ENCODE assay signal across 8 cellular contexts in the genomic region with DNA sequence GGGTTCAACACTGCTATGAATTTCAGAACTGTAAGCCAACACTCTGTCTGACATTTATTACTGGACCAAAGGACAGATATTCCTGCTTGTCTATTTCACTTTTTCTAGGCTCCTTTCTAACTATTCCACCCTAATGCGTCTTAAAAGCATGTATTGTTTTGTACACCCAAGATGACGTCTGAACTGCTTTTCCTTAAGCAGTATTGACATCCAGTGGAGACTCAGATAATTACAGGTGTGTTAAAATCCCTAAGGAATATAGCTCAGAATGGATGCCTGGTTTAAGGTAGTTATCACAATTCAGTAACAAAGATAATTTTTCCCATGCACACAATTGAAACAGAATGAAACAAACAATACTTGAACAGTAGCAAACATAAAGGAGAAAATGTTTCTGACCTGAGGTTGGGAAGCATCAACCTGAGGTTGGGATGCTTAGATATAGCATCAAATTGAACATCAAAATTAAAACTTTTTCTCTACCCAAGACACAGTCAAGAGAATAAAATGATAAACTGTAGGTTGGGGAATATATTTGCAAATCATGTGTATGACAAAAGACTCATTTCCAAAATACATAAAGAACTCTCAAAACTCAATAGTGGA.
DNase-seq lines count a peak whose midpoint lies in the region; ATAC-seq and TF ChIP-seq lines count a peak whose summit lies in the region.

No MANE protein-coding gene starts in this region.

- BruUV-seq in Panc1 (replicated peaks; lab: Mats Ljungman, UMichigan): no TSS peak

- H3K27me3 ChIP-seq in Panc1 (ENCODE audit: control insufficient read depth, insufficient read depth, low read length): no peaks in the 10 kb centered on the region
- no peaks in the 10 kb centered on the region for H3K27me3 ChIP-seq in skeletal muscle satellite cell (ENCODE audit: control insufficient read depth, insufficient read depth, low read length)
- no peaks in the 10 kb centered on the region for H3K27me3 ChIP-seq in H7 (ENCODE audit: control insufficient read depth, insufficient read depth, low read length)

- no peak overlapping the region for H3K4me3 ChIP-seq in Panc1 (ENCODE audit: low read depth in 2 of 2, low read length in 2 of 2)
- H3K4me3 ChIP-seq in skeletal muscle satellite cell (ENCODE audit: low read length): peak overlapping the region; percentile 35
- no peak overlapping the region for H3K4me3 ChIP-seq in H7 (ENCODE audit: insufficient read depth, low read depth, low read length)

- CTCF ChIA-PET in HEK293T (lab: Yijun Ruan, JAX) (interaction anchor here (0.6 to 1.0 kb wide), 5 partner anchors 17 to 1142 kb away, joined by 3 to 4 read pairs (median 4); no protein-coding TSS in a partner anchor), Panc1 (lab: Charles Lee) (interaction anchor here (0.8 kb wide), 1 partner anchor 19 kb away, joined by 3 read pairs; no protein-coding TSS in a partner anchor)

- H3K4me3 Mint-ChIP-seq in naive thymus-derived CD8-positive, alpha-beta T cell: no peak overlapping the region

- H3K4me1 ChIP-seq in Panc1 (ENCODE audit: control insufficient read depth, insufficient read depth, low read length) (no peaks in the 10 kb centered on the region), skeletal muscle satellite cell (ENCODE audit: control insufficient read depth, insufficient read depth, low read length) (peaks cover 18% of the 10 kb centered on the region)

- no peak overlapping the region for H3K27ac ChIP-seq in Panc1 (ENCODE audit: low read length)

- H3K36me3 Mint-ChIP-seq in naive thymus-derived CD8-positive, alpha-beta T cell: no peaks in the 10 kb centered on the region

- peak overlapping the region; percentile 69 for H3K4me2 ChIP-seq in skeletal muscle satellite cell (ENCODE audit: low read length)

- POLR2A ChIA-PET in HEK293T (lab: Yijun Ruan, JAX): no interaction called here
- POLR2A ChIA-PET in Panc1 (lab: Charles Lee): no interaction called here
- POLR2A ChIA-PET in naive thymus-derived CD8-positive, alpha-beta T cell (lab: Charles Lee): no interaction called here

- H3K9me3 ChIP-seq in Panc1 (ENCODE audit: control insufficient read depth, insufficient read depth, low read depth, low read length): no peaks in the 10 kb centered on the region; the same call in 1 of the 2 replicates
- no peaks in the 10 kb centered on the region for H3K9me3 ChIP-seq in skeletal muscle satellite cell (replicated peaks; ENCODE audit: low read length)

- no peaks in the 10 kb centered on the region for H3K4me1 Mint-ChIP-seq in naive thymus-derived CD8-positive, alpha-beta T cell

- peak; percentile 18 for DNase-seq in HEK293T (ENCODE audit: extremely low spot score)
- no peak for DNase-seq in Panc1 (ENCODE audit: low read depth, low spot score)
- peak; percentile 27 for DNase-seq in foreskin melanocyte
- no peak for DNase-seq in activated CD8-positive, alpha-beta memory T cell treated with anti-CD3 and anti-CD28 coated beads, Interleukin-2, amount 50 U/mL, for 48 hours
- DNase-seq in H7: no peak
- no peak for DNase-seq in naive thymus-derived CD8-positive, alpha-beta T cell

- H3K27ac Mint-ChIP-seq in naive thymus-derived CD8-positive, alpha-beta T cell: no peak overlapping the region

- intact Hi-C loops in Panc1 (cut with micrococcal nuclease; ENCODE audit: unreplicated experiment): loop anchor here (2.0 to 5.0 kb wide), 2 partner anchors 281 to 422 kb away; no protein-coding TSS in a partner anchor

- H3K27me3 Mint-ChIP-seq in naive thymus-derived CD8-positive, alpha-beta T cell: peaks cover 0 to 5% (median 0%) of the 10 kb centered on the region in 5 donors

- H3K36me3 ChIP-seq in Panc1 (ENCODE audit: control insufficient read depth, insufficient read depth, low read length) (no peaks in the 10 kb centered on the region), skeletal muscle satellite cell (ENCODE audit: insufficient read depth, low read length) (no peaks in the 10 kb centered on the region), H7 (replicated peaks; ENCODE audit: control insufficient read depth, insufficient read depth, low read length) (no peaks in the 10 kb centered on the region)

- peak overlapping the region; percentile 36 for H3K9ac ChIP-seq in skeletal muscle satellite cell (ENCODE audit: low read depth, low read length)

- peaks cover 0 to 10% (median 0%) of the 10 kb centered on the region in 9 donors for H3K9me3 Mint-ChIP-seq in naive thymus-derived CD8-positive, alpha-beta T cell

- peak; percentile 45; the same call in 1 of the 2 replicates for TF ChIP-seq CTCF in Panc1 (IDR thresholded peaks at IDR 0.05)

- in situ Hi-C loops in Panc1 (cut with HindIII; ENCODE audit: low pct_unique_long_range_greater_than_20kb, low sequenced_read_pairs): no loop called here

- no peak for ATAC-seq in Panc1
- ATAC-seq in GM21825 (IDR thresholded peaks at IDR 0.05; ENCODE audit: unreplicated experiment): no peak
- ATAC-seq in naive thymus-derived CD8-positive, alpha-beta T cell: no peak

TF ChIP-seq in HEK293T, 16 proteins besides CTCF, POLR2A, EP300 and RAD21:
- TF ChIP-seq HDGF (IDR thresholded peaks at IDR 0.05; ENCODE audit: borderline replicate concordance): no peak
- no peak for TF ChIP-seq ZNF384 (IDR thresholded peaks at IDR 0.05)
- TF ChIP-seq LEF1 (IDR thresholded peaks at IDR 0.05; ENCODE audit: borderline replicate concordance): no peak
- TF ChIP-seq SUZ12 (IDR thresholded peaks at IDR 0.05): no peak
- TF ChIP-seq CTBP1 (IDR thresholded peaks at IDR 0.05; ENCODE audit: borderline replicate concordance): no peak
- no peak for TF ChIP-seq L3MBTL2 (conservative IDR thresholded peaks at IDR 0.05)
- TF ChIP-seq, protein P1, sequence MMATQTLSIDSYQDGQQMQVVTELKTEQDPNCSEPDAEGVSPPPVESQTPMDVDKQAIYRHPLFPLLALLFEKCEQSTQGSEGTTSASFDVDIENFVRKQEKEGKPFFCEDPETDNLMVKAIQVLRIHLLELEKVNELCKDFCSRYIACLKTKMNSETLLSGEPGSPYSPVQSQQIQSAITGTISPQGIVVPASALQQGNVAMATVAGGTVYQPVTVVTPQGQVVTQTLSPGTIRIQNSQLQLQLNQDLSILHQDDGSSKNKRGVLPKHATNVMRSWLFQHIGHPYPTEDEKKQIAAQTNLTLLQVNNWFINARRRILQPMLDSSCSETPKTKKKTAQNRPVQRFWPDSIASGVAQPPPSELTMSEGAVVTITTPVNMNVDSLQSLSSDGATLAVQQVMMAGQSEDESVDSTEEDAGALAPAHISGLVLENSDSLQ (IDR thresholded peaks at IDR 0.05): no peak
- TF ChIP-seq FOXM1 (IDR thresholded peaks at IDR 0.05; ENCODE audit: borderline replicate concordance): no peak
- no peak for TF ChIP-seq ELF4 (IDR thresholded peaks at IDR 0.05)
- no peak for TF ChIP-seq NFRKB (IDR thresholded peaks at IDR 0.05)
- no peak for TF ChIP-seq TARDBP (IDR thresholded peaks at IDR 0.05)
- TF ChIP-seq SP1 (IDR thresholded peaks at IDR 0.05): no peak
- no peak for TF ChIP-seq FOXK2 (IDR thresholded peaks at IDR 0.05)
- no peak for TF ChIP-seq ARNT (IDR thresholded peaks at IDR 0.05)
- TF ChIP-seq BHLHE40 (IDR thresholded peaks at IDR 0.05; ENCODE audit: borderline replicate concordance): no peak

Comparison
In these comparisons a context has a peak if more than half of its experiments do, and no peak if none do; other contexts are left out.
1. DNase-seq: peak in HEK293T (single experiment) and foreskin melanocyte (single experiment); none in Panc1 (single experiment), activated CD8-positive, alpha-beta memory T cell treated with anti-CD3 and anti-CD28 coated beads, Interleukin-2, amount 50 U/mL, for 48 hours (single experiment), H7 (single experiment) and naive thymus-derived CD8-positive, alpha-beta T cell (0 of 10).